In the genomic region with DNA sequence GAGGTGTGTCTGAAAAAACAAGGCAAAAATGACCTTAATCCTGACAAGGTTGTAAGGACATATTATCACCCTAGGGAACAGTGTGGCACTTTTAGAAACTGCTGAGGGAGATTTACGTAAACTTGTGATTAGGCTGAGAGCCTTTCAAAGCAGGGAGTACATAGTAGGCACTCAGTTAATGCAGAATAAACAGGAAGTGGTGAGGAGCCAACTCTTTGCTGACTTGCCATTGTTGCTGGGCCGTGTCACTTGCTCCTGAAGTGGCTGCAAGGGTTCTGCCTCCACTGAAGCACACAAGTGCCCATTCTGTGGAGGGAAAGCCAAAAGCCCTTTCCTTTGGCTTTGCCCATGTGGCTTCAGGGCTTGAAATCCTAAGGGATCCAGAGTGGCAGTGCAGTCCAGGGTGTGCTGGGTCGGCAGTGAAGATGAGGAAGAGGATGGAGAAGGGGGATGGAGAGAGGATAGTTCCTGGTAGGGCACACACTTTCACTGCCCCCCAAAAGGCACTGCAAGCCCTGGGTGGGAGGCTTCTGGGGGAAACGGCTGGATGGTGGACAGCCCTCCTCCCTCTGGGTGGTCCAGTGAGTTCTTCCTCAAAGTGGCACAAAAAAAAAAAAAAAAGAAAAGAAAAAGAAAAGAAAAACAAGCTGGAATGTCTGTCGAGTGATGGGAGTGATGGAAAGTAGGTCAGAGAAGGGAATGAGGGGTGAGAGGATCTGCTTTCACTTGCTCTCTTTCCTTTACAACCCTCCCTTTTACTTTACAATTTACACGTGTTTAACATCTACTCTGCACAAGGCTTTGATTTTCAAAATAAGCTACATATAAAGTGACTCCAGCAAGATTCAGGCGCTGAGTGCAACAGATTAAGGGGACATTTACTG, we compare ENCODE assay signal across 19 cellular contexts. TPM values are rescaled to one million over a fixed set of nuclear protein-coding genes. Genes with fewer than 3 reads are reported as not detected.
DNase-seq lines count a peak whose midpoint lies in the region; ATAC-seq and TF ChIP-seq lines count a peak whose summit lies in the region.
"Had no signal": no experiment of that assay in that cellular context is flagged by ENCODE, and none has a peak within 500 bp of the region (broad histone marks: within the 10 kb centered on the region; RNA-seq: fewer than 3 reads in every experiment).

No MANE protein-coding gene starts in this region.

- H3F3A ChIP-seq in neural progenitor cell (ENCODE audit: low read depth) (no peaks in the 10 kb centered on the region), GM23248 (ENCODE audit: insufficient read depth) (no peaks in the 10 kb centered on the region)

- peak overlapping the region in 5 of 7 donors; percentile 44 to 77 (median 70) for H3K27ac Mint-ChIP-seq in CD4-positive, alpha-beta memory T cell
- H3K27ac Mint-ChIP-seq in activated B cell treated with CpG ODN at 0.5 μM for 24 hours (peak overlapping the region; percentile 86), neural progenitor cell (no peak overlapping the region)
- no peak overlapping the region for H3K27ac Mint-ChIP-seq in activated T-cell treated with anti-CD3 and anti-CD28 coated beads, Interleukin-2, amount 50 U/mL, for 24 hours
- H3K27ac Mint-ChIP-seq: activated naive CD4-positive, alpha-beta T cell treated with anti-CD3 and anti-CD28 coated beads, Interleukin-2, amount 50 U/mL, for 72 hours; WTC11 had no signal

- WGBS in GM23248 (ENCODE audit: low coverage in 1 of 2, low lambda C conversion rate in 2 of 2, missing lambda C conversion rate in 2 of 2), 2 experiments: 36 to 54% methylated on average over 7 of the region's 7 CpGs

- H3K79me2 ChIP-seq in KMS-11 (ENCODE audit: insufficient read depth, low read depth): no peaks in the 10 kb centered on the region
- no peaks in the 10 kb centered on the region for H3K79me2 ChIP-seq in neural progenitor cell (ENCODE audit: low read depth)
- H3K79me2 ChIP-seq in GM23248 (ENCODE audit: insufficient read depth): no peaks in the 10 kb centered on the region
- H3K79me2 ChIP-seq: parathyroid adenoma had no signal

- H4K20me1 ChIP-seq in KMS-11 (ENCODE audit: insufficient read depth) (no peaks in the 10 kb centered on the region), neural progenitor cell (ENCODE audit: low read depth) (no peaks in the 10 kb centered on the region), GM23248 (ENCODE audit: insufficient read depth) (no peaks in the 10 kb centered on the region)

- no peaks in the 10 kb centered on the region for H3K36me3 ChIP-seq in CD4-positive, alpha-beta memory T cell (ENCODE audit: insufficient read depth, low read length)
- no peaks in the 10 kb centered on the region for H3K36me3 ChIP-seq in KMS-11 (ENCODE audit: insufficient read depth)
- H3K36me3 ChIP-seq in neural progenitor cell: no peaks in the 10 kb centered on the region
- no peaks in the 10 kb centered on the region for H3K36me3 ChIP-seq in GM23248 (ENCODE audit: low read depth)
- H3K36me3 ChIP-seq: stomach had no signal

- POLR2A ChIA-PET in CD4-positive, alpha-beta memory T cell (lab: Charles Lee; ENCODE audit: partially characterized antibody): no interaction called here
- POLR2A ChIA-PET in activated B cell treated with CpG ODN at 0.5 μM for 24 hours (lab: Charles Lee): interaction anchor here (0.6 to 6.9 kb wide), 10 partner anchors 9 to 651 kb away, joined by 3 to 101 read pairs (median 4); no protein-coding TSS in a partner anchor

- H3K9ac ChIP-seq in KMS-11 (no peak overlapping the region), neural progenitor cell (no peak overlapping the region), GM23248 (no peak overlapping the region)
- H3K9ac ChIP-seq: parathyroid adenoma had no signal

- H3K9me3 ChIP-seq in CD4-positive, alpha-beta memory T cell (ENCODE audit: control insufficient read depth in 1 of 2, low read length in 2 of 2): no peaks in the 10 kb centered on the region
- H3K9me3 ChIP-seq in neural progenitor cell (ENCODE audit: low read depth): no peaks in the 10 kb centered on the region
- no peaks in the 10 kb centered on the region for H3K9me3 ChIP-seq in GM23248 (ENCODE audit: low read depth)
- H3K9me3 ChIP-seq: stomach had no signal

- CTCF ChIA-PET in CD4-positive, alpha-beta memory T cell (lab: Charles Lee; ENCODE audit: partially characterized antibody): interaction anchor here (0.9 to 1.2 kb wide), 3 partner anchors 9 to 69 kb away, joined by 3 to 5 read pairs (median 4); no protein-coding TSS in a partner anchor
- CTCF ChIA-PET in activated B cell treated with CpG ODN at 0.5 μM for 24 hours (lab: Charles Lee): interaction anchor here (1.8 to 1.9 kb wide), 2 partner anchors 8 to 247 kb away, joined by 4 to 7 read pairs; no protein-coding TSS in a partner anchor

- H2AFZ ChIP-seq in KMS-11 (ENCODE audit: low read depth): peak overlapping the region; percentile 55; the same call in 1 of the 2 replicates
- no peak overlapping the region for H2AFZ ChIP-seq in neural progenitor cell (replicated peaks)
- no peak overlapping the region for H2AFZ ChIP-seq in GM23248
- H2AFZ ChIP-seq: parathyroid adenoma, PC-9 had no signal

- H3K27ac ChIP-seq in CD4-positive, alpha-beta memory T cell (ENCODE audit: low read depth, low read length): no peak overlapping the region
- H3K27ac ChIP-seq in KMS-11: no peak overlapping the region
- H3K27ac ChIP-seq in neural progenitor cell: no peak overlapping the region
- H3K27ac ChIP-seq in GM23248: no peak overlapping the region
- H3K27ac ChIP-seq: HL-60, parathyroid adenoma, PC-9, stomach had no signal

- H3K4me3 ChIP-seq in CD4-positive, alpha-beta memory T cell (ENCODE audit: low read length in 2 of 2): no peak overlapping the region
- no peak overlapping the region for H3K4me3 ChIP-seq in KMS-11 (IDR thresholded peaks at IDR 0.05; ENCODE audit: insufficient read depth, low read depth, low read length)
- H3K4me3 ChIP-seq in neural progenitor cell: no peak overlapping the region
- H3K4me3 ChIP-seq in GM23248: no peak overlapping the region
- H3K4me3 ChIP-seq: PC-9, stomach had no signal

- no peaks in the 10 kb centered on the region for H3K27me3 ChIP-seq in CD4-positive, alpha-beta memory T cell (ENCODE audit: insufficient read depth, low read length)
- no peaks in the 10 kb centered on the region for H3K27me3 ChIP-seq in KMS-11 (ENCODE audit: insufficient read depth, low read depth)
- no peaks in the 10 kb centered on the region for H3K27me3 ChIP-seq in neural progenitor cell
- peaks cover 75% of the 10 kb centered on the region for H3K27me3 ChIP-seq in GM23248 (replicated peaks; ENCODE audit: insufficient read depth)

- H3K4me1 Mint-ChIP-seq in CD4-positive, alpha-beta memory T cell: peaks cover 8 to 32% (median 17%) of the 10 kb centered on the region in 4 donors
- H3K4me1 Mint-ChIP-seq in activated B cell treated with CpG ODN at 0.5 μM for 24 hours (peaks cover 91% of the 10 kb centered on the region), neural progenitor cell (peaks cover 59% of the 10 kb centered on the region)
- H3K4me1 Mint-ChIP-seq in activated T-cell treated with anti-CD3 and anti-CD28 coated beads, Interleukin-2, amount 50 U/mL, for 24 hours (ENCODE audit: low read depth): peaks cover 21% of the 10 kb centered on the region

- intact Hi-C loops in CD4-positive, alpha-beta memory T cell (cut with micrococcal nuclease): no loop called here
- intact Hi-C loops in activated B cell treated with CpG ODN at 0.5 μM for 24 hours (cut with micrococcal nuclease): loop anchor here (1.0 kb wide), 1 partner anchor 9 kb away; no protein-coding TSS in a partner anchor

- H3K9me3 Mint-ChIP-seq in CD4-positive, alpha-beta memory T cell: no peaks in the 10 kb centered on the region
- H3K9me3 Mint-ChIP-seq in activated B cell treated with CpG ODN at 0.5 μM for 24 hours (no peaks in the 10 kb centered on the region), neural progenitor cell (no peaks in the 10 kb centered on the region)
- no peaks in the 10 kb centered on the region for H3K9me3 Mint-ChIP-seq in activated T-cell treated with anti-CD3 and anti-CD28 coated beads, Interleukin-2, amount 50 U/mL, for 24 hours
- H3K9me3 Mint-ChIP-seq: activated naive CD4-positive, alpha-beta T cell treated with anti-CD3 and anti-CD28 coated beads, Interleukin-2, amount 50 U/mL, for 72 hours; WTC11 had no signal

- peaks cover 0 to 1% of the 10 kb centered on the region in 2 donors for H3K27me3 Mint-ChIP-seq in CD4-positive, alpha-beta memory T cell
- H3K27me3 Mint-ChIP-seq in activated B cell treated with CpG ODN at 0.5 μM for 24 hours (no peaks in the 10 kb centered on the region), neural progenitor cell (ENCODE audit: insufficient read depth, low read depth) (peaks cover 30% of the 10 kb centered on the region)
- H3K27me3 Mint-ChIP-seq in activated T-cell treated with anti-CD3 and anti-CD28 coated beads, Interleukin-2, amount 50 U/mL, for 24 hours: peaks cover 14% of the 10 kb centered on the region

- in situ Hi-C loops in GM23248 (cut with MboI): no loop called here

- no peak for ATAC-seq in activated B cell treated with CpG ODN at 0.5 μM for 24 hours (ENCODE audit: low read depth)
- no peak for ATAC-seq in HG02981 (IDR thresholded peaks at IDR 0.05; ENCODE audit: unreplicated experiment)
- ATAC-seq: activated naive CD4-positive, alpha-beta T cell treated with anti-CD3 and anti-CD28 coated beads, Interleukin-2, amount 50 U/mL, for 72 hours; WTC11 had no signal

- H3K36me3 Mint-ChIP-seq in CD4-positive, alpha-beta memory T cell: no peaks in the 10 kb centered on the region
- H3K36me3 Mint-ChIP-seq in activated B cell treated with CpG ODN at 0.5 μM for 24 hours (ENCODE audit: low read depth): peaks cover 38% of the 10 kb centered on the region
- H3K36me3 Mint-ChIP-seq in neural progenitor cell: no peaks in the 10 kb centered on the region
- no peaks in the 10 kb centered on the region for H3K36me3 Mint-ChIP-seq in activated T-cell treated with anti-CD3 and anti-CD28 coated beads, Interleukin-2, amount 50 U/mL, for 24 hours (ENCODE audit: low read depth)
- H3K36me3 Mint-ChIP-seq: activated naive CD4-positive, alpha-beta T cell treated with anti-CD3 and anti-CD28 coated beads, Interleukin-2, amount 50 U/mL, for 72 hours; WTC11 had no signal

- H3K4me3 Mint-ChIP-seq in CD4-positive, alpha-beta memory T cell: peak overlapping the region in 6 of 8 donors; percentile 1 to 47 (median 32)
- H3K4me3 Mint-ChIP-seq in activated B cell treated with CpG ODN at 0.5 μM for 24 hours: peak overlapping the region; percentile 55
- no peak overlapping the region for H3K4me3 Mint-ChIP-seq in neural progenitor cell
- H3K4me3 Mint-ChIP-seq in activated T-cell treated with anti-CD3 and anti-CD28 coated beads, Interleukin-2, amount 50 U/mL, for 24 hours: no peak overlapping the region
- H3K4me3 Mint-ChIP-seq: WTC11 had no signal

- peaks cover 18% of the 10 kb centered on the region for H3K4me1 ChIP-seq in CD4-positive, alpha-beta memory T cell (ENCODE audit: insufficient read depth, low read length)
- H3K4me1 ChIP-seq in KMS-11 (ENCODE audit: low read depth, poor library complexity, severe bottlenecking): peaks cover 45% of the 10 kb centered on the region
- H3K4me1 ChIP-seq in neural progenitor cell: peaks cover 29% of the 10 kb centered on the region
- no peaks in the 10 kb centered on the region for H3K4me1 ChIP-seq in GM23248 (ENCODE audit: insufficient read depth)
- H3K4me1 ChIP-seq: parathyroid adenoma had no signal

- TF ChIP-seq CTCF in KMS-11 (conservative IDR thresholded peaks at IDR 0.05; ENCODE audit: low read depth, low read length): no peak
- TF ChIP-seq CTCF in activated B cell treated with CpG ODN at 0.5 μM for 24 hours (IDR thresholded peaks at IDR 0.05): no peak
- TF ChIP-seq CTCF in neural progenitor cell (IDR thresholded peaks at IDR 0.05): no peak

- H3K9me2 ChIP-seq in GM23248 (ENCODE audit: insufficient read depth): no peaks in the 10 kb centered on the region

- DNase-seq in CD4-positive, alpha-beta memory T cell: no peak
- no peak for DNase-seq in activated B cell treated with CpG ODN at 0.5 μM for 24 hours
- peak; percentile 7 for DNase-seq in neural progenitor cell (ENCODE audit: low spot score)
- DNase-seq in activated T-cell treated with anti-CD3 and anti-CD28 coated beads, Interleukin-2, amount 50 U/mL, for 24 hours: no peak
- DNase-seq in GM23248: no peak
- DNase-seq: activated CD8-positive, alpha-beta memory T cell treated with anti-CD3 and anti-CD28 coated beads, Interleukin-2, amount 50 U/mL, for 4 hours; hippocampal formation; Karpas-422; kidney glomerular epithelial cell; NCI-H510A treated with DMSO at 0.1 percent for 48 hours; PC-9; small intestine; stomach had no signal

- H3K4me2 ChIP-seq in KMS-11: peak overlapping the region; percentile 41
- H3K4me2 ChIP-seq in neural progenitor cell: no peak overlapping the region
- H3K4me2 ChIP-seq in GM23248 (ENCODE audit: unreplicated experiment): no peak overlapping the region
- H3K4me2 ChIP-seq: PC-9 had no signal

RNA-seq across cellular contexts. Expression of a gene that starts 13.7 kb away (rescaled TPM):
- total RNA-seq in CD4-positive, alpha-beta memory T cell: under 1 TPM; 0.55 TPM
- polyA plus RNA-seq in CD4-positive, alpha-beta memory T cell: under 1 TPM in 1 of 2 donors, not detected in 1; 0.30 TPM
- total RNA-seq in activated B cell treated with CpG ODN at 0.5 μM for 24 hours: 30.4 and 34.8 TPM in 2 replicates
- not detected in 2 replicates for total RNA-seq in neural progenitor cell (ENCODE audit: low replicate concordance)
- not detected in 2 replicates for total RNA-seq in GM23248 (2014; rRNA removed; shearing (Covaris generic))
- not detected in 2 replicates for polyA plus RNA-seq in GM23248 (2016; fragmentation: Nextera tagmentation; extraction: Ambion mirVana)
- total RNA-seq: activated naive CD4-positive, alpha-beta T cell treated with anti-CD3 and anti-CD28 coated beads, Interleukin-2, amount 50 U/mL, for 72 hours; PC-9; WTC11 had no signal

RNA-seq across cellular contexts. Expression of a gene that starts 15.6 kb away (rescaled TPM):
- not detected for total RNA-seq in CD4-positive, alpha-beta memory T cell
- polyA plus RNA-seq in CD4-positive, alpha-beta memory T cell: not detected
- total RNA-seq in activated B cell treated with CpG ODN at 0.5 μM for 24 hours: not detected in 2 replicates
- total RNA-seq in neural progenitor cell (ENCODE audit: low replicate concordance): not detected in 2 replicates
- total RNA-seq in GM23248 (2014; rRNA removed; shearing (Covaris generic)): not detected in 2 replicates
- polyA plus RNA-seq in GM23248 (2016; fragmentation: Nextera tagmentation; extraction: Ambion mirVana): not detected in 2 replicates
- total RNA-seq: activated naive CD4-positive, alpha-beta T cell treated with anti-CD3 and anti-CD28 coated beads, Interleukin-2, amount 50 U/mL, for 72 hours had no signal

RNA-seq across cellular contexts. Expression of a gene that starts 36.1 kb away (rescaled TPM):
- 1 to 10 TPM in 1 of 2 experiments, under 1 TPM in 1; 0.78 to 1.2 TPM for total RNA-seq in CD4-positive, alpha-beta memory T cell
- not detected for polyA plus RNA-seq in CD4-positive, alpha-beta memory T cell
- total RNA-seq in activated B cell treated with CpG ODN at 0.5 μM for 24 hours (not detected in 2 replicates), neural progenitor cell (ENCODE audit: low replicate concordance) (0.22 TPM in 1 of 2 replicates, not detected in the other)
- 2.8 and 7.1 TPM in 2 replicates for total RNA-seq in GM23248 (2014; rRNA removed; shearing (Covaris generic))
- 7.6 and 7.7 TPM in 2 replicates for polyA plus RNA-seq in GM23248 (2016; fragmentation: Nextera tagmentation; extraction: Ambion mirVana)
- total RNA-seq: activated naive CD4-positive, alpha-beta T cell treated with anti-CD3 and anti-CD28 coated beads, Interleukin-2, amount 50 U/mL, for 72 hours; PC-9; WTC11 had no signal

Comparison
In these comparisons a context has a peak if more than half of its experiments do, and no peak if none do; other contexts are left out.
1. H3K27ac Mint-ChIP-seq: peak in CD4-positive, alpha-beta memory T cell (5 of 7) and activated B cell treated with CpG ODN at 0.5 μM for 24 hours (single experiment); none in neural progenitor cell (single experiment) and activated T-cell treated with anti-CD3 and anti-CD28 coated beads, Interleukin-2, amount 50 U/mL, for 24 hours (single experiment).
2. H3K4me3 Mint-ChIP-seq: peak in CD4-positive, alpha-beta memory T cell (6 of 8) and activated B cell treated with CpG ODN at 0.5 μM for 24 hours (single experiment); none in neural progenitor cell (single experiment) and activated T-cell treated with anti-CD3 and anti-CD28 coated beads, Interleukin-2, amount 50 U/mL, for 24 hours (single experiment).
3. RNA of a gene that starts 13.7 kb away (total RNA-seq): 30.4 to 34.8 TPM in activated B cell treated with CpG ODN at 0.5 μM for 24 hours; 0.55 TPM in CD4-positive, alpha-beta memory T cell, not detected in neural progenitor cell and not detected in GM23248; every median in the first group is over 10 times any median in the second.